Comparison of ENCODE assay signal across 23 cellular contexts in genomic region chr12:70008944-70009343, GRCh38.
"Had no signal": no experiment of that assay in that cellular context is flagged by ENCODE, and none has a peak within 500 bp of the region (broad histone marks: within the 10 kb centered on the region; RNA-seq: fewer than 3 reads in every experiment).

No MANE protein-coding gene starts in this region.

- H3K36me3 ChIP-seq: colonic mucosa, esophagus muscularis mucosa, esophagus squamous epithelium, gastrocnemius medialis, gastroesophageal sphincter, heart left ventricle, heart right ventricle had no signal

- DNase-seq: colonic mucosa; cortex of kidney; dermis blood vessel endothelial cell; dorsolateral prefrontal cortex; effector CD4-positive, alpha-beta T cell; effector CD8-positive, alpha-beta T cell; effector memory CD4-positive, alpha-beta T cell; effector memory CD8-positive, alpha-beta T cell; endodermal cell; erythroblast; esophagus squamous epithelium; foreskin fibroblast; foreskin keratinocyte; foreskin melanocyte; gastrocnemius medialis; glutamatergic neuron; head of caudate nucleus; heart left ventricle; heart right ventricle had no signal

- ATAC-seq: effector memory CD8-positive, alpha-beta T cell; esophagus mucosa; foreskin keratinocyte; gastrocnemius medialis; gastroesophageal sphincter; heart left ventricle; heart right ventricle had no signal

- H3K4me3 ChIP-seq: colonic mucosa, coronary artery, dorsolateral prefrontal cortex, esophagus muscularis mucosa, esophagus squamous epithelium, gastrocnemius medialis, gastroesophageal sphincter, heart left ventricle, heart right ventricle had no signal

- H3K27ac ChIP-seq: colonic mucosa, coronary artery, dorsolateral prefrontal cortex, esophagus muscularis mucosa, esophagus squamous epithelium, foreskin keratinocyte, gastrocnemius medialis, gastroesophageal sphincter, heart left ventricle, heart right ventricle had no signal

- H3K9me3 ChIP-seq: colonic mucosa, gastrocnemius medialis had no signal

- H3K4me1 ChIP-seq: colonic mucosa, esophagus muscularis mucosa, foreskin keratinocyte, gastrocnemius medialis, gastroesophageal sphincter, heart left ventricle, heart right ventricle had no signal
